In the genomic region with DNA sequence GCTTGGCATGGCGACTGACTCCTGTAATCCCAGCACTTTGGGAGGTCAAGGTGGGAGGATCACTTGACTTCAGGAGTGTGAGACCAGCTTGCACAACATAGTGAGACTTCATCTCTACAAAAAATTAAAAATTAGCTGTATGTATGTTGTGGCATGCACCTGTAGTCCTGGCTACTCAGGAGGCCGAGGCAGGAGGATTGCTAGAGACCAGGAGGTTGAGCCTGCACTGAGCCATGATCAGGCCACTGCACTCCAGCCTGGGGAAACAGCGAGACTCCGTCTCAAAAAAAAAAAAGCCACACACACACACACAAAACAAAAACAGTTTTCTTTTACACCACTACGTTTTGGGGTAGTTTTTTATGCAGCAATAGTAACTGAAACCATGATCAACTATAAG, we compare ENCODE assay signal across 19 cellular contexts.
A peak's percentile ranks its signal among the peaks of the same experiment; 100 is the strongest.
DNase-seq lines count a peak whose midpoint lies in the region; ATAC-seq, FAIRE-seq and TF ChIP-seq lines count a peak whose summit lies in the region.
"Had no signal": no experiment of that assay in that cellular context is flagged by ENCODE, and none has a peak within 500 bp of the region (broad histone marks: within the 10 kb centered on the region; RNA-seq: fewer than 3 reads in every experiment).

No MANE protein-coding gene starts in this region.

- H3K4me1 Mint-ChIP-seq in type B pancreatic cell (ENCODE audit: unreplicated experiment), result no peaks in the 10 kb centered on the region
- H3K4me1 Mint-ChIP-seq: CD14-positive monocyte; CD4-positive, alpha-beta memory T cell; IgD-negative memory B cell had no signal

- no peaks in the 10 kb centered on the region for H3K36me3 Mint-ChIP-seq in type B pancreatic cell
- H3K36me3 Mint-ChIP-seq: CD14-positive monocyte; CD4-positive, alpha-beta memory T cell; IgD-negative memory B cell had no signal

- 34% methylated on average over 5 of the region's 5 CpGs for WGBS in HepG2 (ENCODE audit: low lambda C conversion rate)
- 77% methylated on average over 3 of the region's 5 CpGs for WGBS in right lobe of liver (ENCODE audit: insufficient coverage, low coverage, low lambda C conversion rate, missing lambda C conversion rate)

- H3K4me1 ChIP-seq in HepG2 (ENCODE audit: insufficient read depth, low read length) (peaks cover 25% of the 10 kb centered on the region), right lobe of liver (no peaks in the 10 kb centered on the region)
- H3K4me1 ChIP-seq: BLaER1, HAP-1 had no signal

- no peak overlapping the region for H3K9ac ChIP-seq in HepG2 (ENCODE audit: insufficient read depth, low read depth, low read length)
- H3K9ac ChIP-seq: BLaER1 had no signal

- no peak overlapping the region for H3K27ac ChIP-seq in HepG2 (ENCODE audit: extremely low read length, insufficient read depth, low read length)
- no peak overlapping the region for H3K27ac ChIP-seq in right lobe of liver
- H3K27ac ChIP-seq: BLaER1, HL-60 had no signal

- POLR2A ChIA-PET in HepG2 (lab: Yijun Ruan, JAX), result no interaction called here

- no peaks in the 10 kb centered on the region for H4K20me1 ChIP-seq in HepG2 (ENCODE audit: insufficient read depth, low read length)
- H4K20me1 ChIP-seq: BLaER1 had no signal

- no peak for TF ChIP-seq CTCF in HepG2 (CRISPR knock-in tag; IDR thresholded peaks at IDR 0.05)
- TF ChIP-seq CTCF in right lobe of liver (IDR thresholded peaks at IDR 0.05), result no peak
- TF ChIP-seq CTCF in type B pancreatic cell (conservative IDR thresholded peaks at IDR 0.05), result no peak

- no peak overlapping the region for H3K4me2 ChIP-seq in HepG2 (ENCODE audit: low read depth, low read length)
- H3K4me2 ChIP-seq: BLaER1 had no signal

- no peak overlapping the region for H3K4me3 Mint-ChIP-seq in type B pancreatic cell
- H3K4me3 Mint-ChIP-seq: CD14-positive monocyte; CD4-positive, alpha-beta memory T cell; IgD-negative memory B cell had no signal

- no peaks in the 10 kb centered on the region for H3K79me2 ChIP-seq in HepG2 (ENCODE audit: insufficient read depth, low read length)

- H3K27ac Mint-ChIP-seq in type B pancreatic cell, result no peak overlapping the region
- H3K27ac Mint-ChIP-seq: CD14-positive monocyte; CD4-positive, alpha-beta memory T cell; IgD-negative memory B cell had no signal

- intact Hi-C loops in HepG2 (cut with micrococcal nuclease; ENCODE audit: unreplicated experiment), result no loop called here
- intact Hi-C loops in right lobe of liver (cut with DNase I), result no loop called here

- in situ Hi-C loops in HepG2 (cut with HindIII; ENCODE audit: extremely low pct_ligation_motif_present, low pct_unique_long_range_greater_than_20kb), result no loop called here

- H2AFZ ChIP-seq in HepG2 (ENCODE audit: low read length), result no peak overlapping the region

- CTCF ChIA-PET in HepG2 (lab: Yijun Ruan, JAX; ENCODE audit: low intra/inter-chr PET ratio, low total read pairs), result no interaction called here

- FAIRE-seq in HepG2 (lab: Jason Lieb, UNC), result no peak
- FAIRE-seq: GM12892, GM18507 had no signal

- H3K27me3 Mint-ChIP-seq in type B pancreatic cell, result no peaks in the 10 kb centered on the region

- DNase-seq in HepG2 (ENCODE audit: low spot score) (no peak), right lobe of liver (no peak), mesenteric fat pad (ENCODE audit: low spot score) (peak; percentile 24), type B pancreatic cell (ENCODE audit: extremely low spot score, unreplicated experiment) (peak; percentile 18), retina (no peak)
- no peak for DNase-seq in activated T-cell treated with anti-CD3 and anti-CD28 coated beads, Interleukin-2, amount 50 U/mL, for 1 hour
- DNase-seq: 8988T; CD4-positive, alpha-beta memory T cell; DMS153; DMS79; GDM1 had no signal

- H3K9me3 Mint-ChIP-seq in type B pancreatic cell, result no peaks in the 10 kb centered on the region
- H3K9me3 Mint-ChIP-seq: CD4-positive, alpha-beta memory T cell; IgD-negative memory B cell had no signal

- TF ChIP-seq POLR2A in HepG2 (IDR thresholded peaks at IDR 0.05; ENCODE audit: insufficient read depth in 1 of 2, low read depth in 2 of 2, low read length in 2 of 2) (no peak), right lobe of liver (IDR thresholded peaks at IDR 0.05) (no peak)

- H3K36me3 ChIP-seq in HepG2 (replicated peaks in 1 of 2; ENCODE audit: control insufficient read depth in 1 of 2, insufficient read depth in 2 of 2, low read length in 2 of 2) (no peaks in the 10 kb centered on the region), right lobe of liver (no peaks in the 10 kb centered on the region)
- H3K36me3 ChIP-seq: BLaER1, HAP-1 had no signal

- ATAC-seq in HepG2, result no peak
- no peak for ATAC-seq in right lobe of liver
- ATAC-seq in HG02973 (IDR thresholded peaks at IDR 0.05; ENCODE audit: unreplicated experiment), result no peak

- no peak for TF ChIP-seq RAD21 in HepG2 (CRISPR knock-in tag; IDR thresholded peaks at IDR 0.05)

- H3K4me3 ChIP-seq in HepG2 (replicated peaks in 1 of 3; ENCODE audit: insufficient read depth in 1 of 3, low read depth in 2 of 3, low read length in 3 of 3) (no peak overlapping the region), right lobe of liver (no peak overlapping the region)
- H3K4me3 ChIP-seq: BLaER1, HAP-1 had no signal

- no TSS peak for BruUV-seq in HepG2 (replicated peaks; lab: Mats Ljungman, UMichigan)

- H3K27me3 ChIP-seq in HepG2 (ENCODE audit: control insufficient read depth in 1 of 2, insufficient read depth in 2 of 2, low read length in 2 of 2) (no peaks in the 10 kb centered on the region), right lobe of liver (no peaks in the 10 kb centered on the region)
- H3K27me3 ChIP-seq: BLaER1 had no signal

- TF ChIP-seq EP300 in HepG2 (IDR thresholded peaks at IDR 0.05; ENCODE audit: low read depth in 2 of 2, low read length in 2 of 2), result no peak
- no peak for TF ChIP-seq EP300 in HepG2 (CRISPR knock-in tag; IDR thresholded peaks at IDR 0.05; ENCODE audit: borderline replicate concordance)

- no peaks in the 10 kb centered on the region for H3K9me3 ChIP-seq in HepG2 (ENCODE audit: low read length)
- H3K9me3 ChIP-seq in right lobe of liver, result no peaks in the 10 kb centered on the region
- H3K9me3 ChIP-seq: BLaER1, HAP-1 had no signal

TF ChIP-seq in HepG2, 621 proteins besides CTCF, POLR2A, EP300 and RAD21:
- TF ChIP-seq ZBTB21 (CRISPR knock-in tag; IDR thresholded peaks at IDR 0.05), result no peak
- TF ChIP-seq, protein P1, sequence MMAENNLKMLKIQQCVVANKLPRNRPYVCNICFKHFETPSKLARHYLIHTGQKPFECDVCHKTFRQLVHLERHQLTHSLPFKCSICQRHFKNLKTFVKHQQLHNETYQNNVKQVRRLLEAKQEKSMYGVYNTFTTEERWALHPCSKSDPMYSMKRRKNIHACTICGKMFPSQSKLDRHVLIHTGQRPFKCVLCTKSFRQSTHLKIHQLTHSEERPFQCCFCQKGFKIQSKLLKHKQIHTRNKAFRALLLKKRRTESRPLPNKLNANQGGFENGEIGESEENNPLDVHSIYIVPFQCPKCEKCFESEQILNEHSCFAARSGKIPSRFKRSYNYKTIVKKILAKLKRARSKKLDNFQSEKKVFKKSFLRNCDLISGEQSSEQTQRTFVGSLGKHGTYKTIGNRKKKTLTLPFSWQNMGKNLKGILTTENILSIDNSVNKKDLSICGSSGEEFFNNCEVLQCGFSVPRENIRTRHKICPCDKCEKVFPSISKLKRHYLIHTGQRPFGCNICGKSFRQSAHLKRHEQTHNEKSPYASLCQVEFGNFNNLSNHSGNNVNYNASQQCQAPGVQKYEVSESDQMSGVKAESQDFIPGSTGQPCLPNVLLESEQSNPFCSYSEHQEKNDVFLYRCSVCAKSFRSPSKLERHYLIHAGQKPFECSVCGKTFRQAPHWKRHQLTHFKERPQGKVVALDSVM (CRISPR knock-in tag; IDR thresholded peaks at IDR 0.05), result peak; percentile 57; the same call in 1 of the 2 replicates
TF ChIP-seq in HepG2: peak in this region for 1.

Comparison
In these comparisons a context has a peak if more than half of its experiments do, and no peak if none do; other contexts are left out.
1. DNase-seq: peak in mesenteric fat pad (single experiment) and type B pancreatic cell (single experiment); none in HepG2 (single experiment), right lobe of liver (0 of 3), retina (single experiment) and activated T-cell treated with anti-CD3 and anti-CD28 coated beads, Interleukin-2, amount 50 U/mL, for 1 hour (single experiment).